In genomic region chr15:60520825-60521368, GRCh38 we compare ENCODE assay signal across 8 cellular contexts. TPM values are rescaled to one million over a fixed set of nuclear protein-coding genes. Genes with fewer than 3 reads are reported as not detected.
A peak's percentile ranks its signal among the peaks of the same experiment; 100 is the strongest.
DNase-seq lines count a peak whose midpoint lies in the region; ATAC-seq and TF ChIP-seq lines count a peak whose summit lies in the region.

No MANE protein-coding gene starts in this region.

- no peaks in the 10 kb centered on the region for H3K9me2 ChIP-seq in DOHH2 (replicated peaks; ENCODE audit: control insufficient read depth, low read length)

- TF ChIP-seq CTCF in DOHH2 (IDR thresholded peaks at IDR 0.05; ENCODE audit: low read depth, low read length, poor library complexity, severe bottlenecking) (peak; percentile 88), lung (IDR thresholded peaks at IDR 0.05; ENCODE audit: control extremely low read depth, extremely low read depth) (peak; percentile 76)

- WGBS in lung, 2 donors: 71 to 72% methylated on average over 8 of the region's 8 CpGs

- peak overlapping the region; percentile 59 for H3K27ac Mint-ChIP-seq in activated CD4-positive, alpha-beta T cell treated with anti-CD3 and anti-CD28 coated beads, Interleukin-2, amount 10 ng/mL, durations not matched to agents 24 days and 14 days

- H3K4me1 Mint-ChIP-seq in activated CD4-positive, alpha-beta T cell treated with anti-CD3 and anti-CD28 coated beads, Interleukin-2, amount 10 ng/mL, durations not matched to agents 24 days and 14 days: peaks cover 36% of the 10 kb centered on the region

- peaks cover 36% of the 10 kb centered on the region for H3K36me3 Mint-ChIP-seq in activated CD4-positive, alpha-beta T cell treated with anti-CD3 and anti-CD28 coated beads, Interleukin-2, amount 10 ng/mL, durations not matched to agents 24 days and 14 days (ENCODE audit: low read depth)

- intact Hi-C loops in activated CD4-positive, alpha-beta T cell treated with anti-CD3 and anti-CD28 coated beads, Interleukin-2, amount 10 ng/mL, durations not matched to agents 24 days and 14 days (cut with micrococcal nuclease): loop anchor here (1.0 to 2.0 kb wide), 6 partner anchors 14 to 194 kb away; partner anchors contain the start of gene ICE2

- H3K27me3 Mint-ChIP-seq in activated CD4-positive, alpha-beta T cell treated with anti-CD3 and anti-CD28 coated beads, Interleukin-2, amount 10 ng/mL, durations not matched to agents 24 days and 14 days: no peaks in the 10 kb centered on the region

- H3K9me3 ChIP-seq in DOHH2 (ENCODE audit: control insufficient read depth, insufficient read depth, low read length) (no peaks in the 10 kb centered on the region), lung (ENCODE audit: control insufficient read depth in 2 of 2, insufficient read depth in 1 of 2, low read length in 1 of 2) (no peaks in the 10 kb centered on the region)

- DNase-seq in NCI-H460 (ENCODE audit: extremely low read depth, low read depth) (peak; percentile 69), dermis blood vessel endothelial cell (peak; percentile 85), lung (ENCODE audit: low spot score) (peak; percentile 62)
- DNase-seq in activated CD4-positive, alpha-beta T cell treated with anti-CD3 and anti-CD28 coated beads, Interleukin-2, amount 10 ng/mL, durations not matched to agents 24 days and 14 days: peak; percentile 93
- DNase-seq in stimulated activated CD8-positive, alpha-beta memory T cell treated with anti-CD3 and anti-CD28 coated beads, Interleukin-2, amount 100 ng/mL, for 1 hour (ENCODE audit: low read depth in 2 of 2): peak; percentile 52 to 66

- H3K4me3 Mint-ChIP-seq in activated CD4-positive, alpha-beta T cell treated with anti-CD3 and anti-CD28 coated beads, Interleukin-2, amount 10 ng/mL, durations not matched to agents 24 days and 14 days: peak overlapping the region; percentile 8

- no peak overlapping the region for H3K27ac ChIP-seq in DOHH2 (ENCODE audit: low read depth, low read length)
- H3K27ac ChIP-seq in lung (ENCODE audit: low read depth in 1 of 2, low read length in 1 of 2): no peak overlapping the region

- H3K4me1 ChIP-seq in DOHH2 (ENCODE audit: control insufficient read depth, low read length) (peaks cover 3% of the 10 kb centered on the region; the same call in 1 of the 2 replicates), lung (ENCODE audit: control insufficient read depth in 2 of 2, insufficient read depth in 2 of 2, low read length in 2 of 2) (no peaks in the 10 kb centered on the region)

- H3K4me2 ChIP-seq in DOHH2 (ENCODE audit: low read length): no peak overlapping the region

- H4K20me1 ChIP-seq in DOHH2 (ENCODE audit: control insufficient read depth, insufficient read depth, low read depth, low read length): no peaks in the 10 kb centered on the region

- H3K9me3 Mint-ChIP-seq in activated CD4-positive, alpha-beta T cell treated with anti-CD3 and anti-CD28 coated beads, Interleukin-2, amount 10 ng/mL, durations not matched to agents 24 days and 14 days: no peaks in the 10 kb centered on the region

- no peaks in the 10 kb centered on the region for H3K79me2 ChIP-seq in DOHH2 (ENCODE audit: control insufficient read depth, low read length)

- ATAC-seq in HG02852 (IDR thresholded peaks at IDR 0.05; ENCODE audit: unreplicated experiment): peak; percentile 56
- ATAC-seq in lung (ENCODE audit: insufficient read depth, low FRiP score): no peak
- ATAC-seq in HG02623 (IDR thresholded peaks at IDR 0.05; ENCODE audit: unreplicated experiment): no peak

- H3K4me3 ChIP-seq in DOHH2 (ENCODE audit: low read length) (no peak overlapping the region), lung (no peak overlapping the region)

- H3K27me3 ChIP-seq in DOHH2 (ENCODE audit: control insufficient read depth, low read length): no peaks in the 10 kb centered on the region
- no peaks in the 10 kb centered on the region for H3K27me3 ChIP-seq in lung (ENCODE audit: control insufficient read depth, insufficient read depth)

- H3F3A ChIP-seq in DOHH2 (ENCODE audit: control insufficient read depth, insufficient read depth): no peaks in the 10 kb centered on the region

- H3K36me3 ChIP-seq in DOHH2 (ENCODE audit: control insufficient read depth, low read length): no peaks in the 10 kb centered on the region
- H3K36me3 ChIP-seq in lung (ENCODE audit: control insufficient read depth in 2 of 2, insufficient read depth in 2 of 2, low read length in 2 of 2): no peaks in the 10 kb centered on the region

RNA-seq across cellular contexts. Expression of gene ICE2, which starts 42.0 kb away (rescaled TPM):
- total RNA-seq in NCI-H460 (2014; rRNA removed; shearing (Covaris generic)): 49.0 and 49.2 TPM in 2 replicates
- 48.3 and 48.9 TPM in 2 replicates for polyA plus RNA-seq in NCI-H460 (2014; cell fraction: nucleus; rRNA removed)
- 55.4 and 62.6 TPM in 2 replicates for total RNA-seq in activated CD4-positive, alpha-beta T cell treated with anti-CD3 and anti-CD28 coated beads, Interleukin-2, amount 10 ng/mL, durations not matched to agents 24 days and 14 days
- total RNA-seq in dermis blood vessel endothelial cell: 30.8 and 37.7 TPM in 2 replicates
- total RNA-seq in lung: 10 to 100 TPM; 36.0 to 67.5 TPM
- polyA plus RNA-seq in lung: 10 to 100 TPM in 1 of 2 donors, 1 to 10 TPM in 1; 10.0 to 11.3 TPM
